16 cellular contexts compared by ENCODE assay signal in genomic region chr11:94844031-94844430, GRCh38.
DNase-seq lines count a peak whose midpoint lies in the region; ATAC-seq, FAIRE-seq and TF ChIP-seq lines count a peak whose summit lies in the region.
"Had no signal": no experiment of that assay in that cellular context is flagged by ENCODE, and none has a peak within 500 bp of the region (broad histone marks: within the 10 kb centered on the region; RNA-seq: fewer than 3 reads in every experiment).

No MANE protein-coding gene starts in this region.

- ATAC-seq in right lobe of liver: no peak
- ATAC-seq in HepG2: no peak
- ATAC-seq: A549, GM12878 had no signal

- no peaks in the 10 kb centered on the region for H4K20me1 ChIP-seq in HepG2 (ENCODE audit: insufficient read depth, low read length)

- H3K4me3 ChIP-seq in right lobe of liver: no peak overlapping the region
- H3K4me3 ChIP-seq in HepG2 (replicated peaks in 1 of 3; ENCODE audit: insufficient read depth in 1 of 3, low read depth in 2 of 3, low read length in 3 of 3): no peak overlapping the region
- H3K4me3 ChIP-seq in skeletal muscle tissue (ENCODE audit: low read length in 3 of 3): no peak overlapping the region
- H3K4me3 ChIP-seq: A549, GM12878 had no signal

- no peaks in the 10 kb centered on the region for H3K79me2 ChIP-seq in HepG2 (ENCODE audit: insufficient read depth, low read length)

- H3K9me3 ChIP-seq in right lobe of liver (no peaks in the 10 kb centered on the region), HepG2 (ENCODE audit: low read length) (no peaks in the 10 kb centered on the region), skeletal muscle tissue (ENCODE audit: control insufficient read depth in 3 of 3, low read length in 3 of 3) (no peaks in the 10 kb centered on the region)
- H3K9me3 ChIP-seq: A549 had no signal

- H3K27me3 ChIP-seq in right lobe of liver: no peaks in the 10 kb centered on the region
- no peaks in the 10 kb centered on the region for H3K27me3 ChIP-seq in HepG2 (ENCODE audit: control insufficient read depth in 1 of 2, insufficient read depth in 2 of 2, low read length in 2 of 2)
- H3K27me3 ChIP-seq in skeletal muscle tissue (ENCODE audit: control insufficient read depth in 3 of 3, insufficient read depth in 3 of 3, low read length in 3 of 3): no peaks in the 10 kb centered on the region

- intact Hi-C loops in right lobe of liver (cut with DNase I): no loop called here
- intact Hi-C loops in HepG2 (cut with micrococcal nuclease; ENCODE audit: unreplicated experiment): no loop called here

- DNase-seq in right lobe of liver: no peak
- no peak for DNase-seq in HepG2 (ENCODE audit: low spot score)
- DNase-seq in islet precursor cell: peak; percentile 7
- DNase-seq in glomerular visceral epithelial cell (ENCODE audit: extremely low spot score): no peak
- no peak for DNase-seq in NCI-H2081 (lab: John Stamatoyannopoulos, UW)
- DNase-seq in SIG-M5 (lab: John Stamatoyannopoulos, UW): no peak
- DNase-seq: AML-193; CD4-positive, alpha-beta memory T cell; DMS153; DMS79; GOT3; H9 had no signal

- no peak for TF ChIP-seq RAD21 in HepG2 (CRISPR knock-in tag; IDR thresholded peaks at IDR 0.05)

- TF ChIP-seq POLR2A in right lobe of liver (IDR thresholded peaks at IDR 0.05) (no peak), HepG2 (IDR thresholded peaks at IDR 0.05; ENCODE audit: insufficient read depth in 1 of 2, low read depth in 2 of 2, low read length in 2 of 2) (no peak)

- no peak for TF ChIP-seq EP300 in HepG2 (IDR thresholded peaks at IDR 0.05; ENCODE audit: low read depth in 2 of 2, low read length in 2 of 2)
- no peak for TF ChIP-seq EP300 in HepG2 (CRISPR knock-in tag; IDR thresholded peaks at IDR 0.05; ENCODE audit: borderline replicate concordance)

- no peak overlapping the region for H2AFZ ChIP-seq in HepG2 (ENCODE audit: low read length)

- CTCF ChIA-PET in HepG2 (lab: Yijun Ruan, JAX; ENCODE audit: low intra/inter-chr PET ratio, low total read pairs): no interaction called here

- H3K36me3 ChIP-seq in right lobe of liver (peaks cover 0 to 12% (median 4%) of the 10 kb centered on the region in 4 donors), HepG2 (replicated peaks in 1 of 2; ENCODE audit: control insufficient read depth in 1 of 2, insufficient read depth in 2 of 2, low read length in 2 of 2) (no peaks in the 10 kb centered on the region), skeletal muscle tissue (ENCODE audit: control insufficient read depth in 3 of 3, insufficient read depth in 3 of 3, low read length in 3 of 3) (peaks cover 5 to 14% (median 6%) of the 10 kb centered on the region in 3 donors)

- TF ChIP-seq CTCF in right lobe of liver (IDR thresholded peaks at IDR 0.05): no peak
- TF ChIP-seq CTCF in HepG2 (CRISPR knock-in tag; IDR thresholded peaks at IDR 0.05): no peak

- H3K4me1 ChIP-seq in right lobe of liver: peaks cover 0 to 47% (median 21%) of the 10 kb centered on the region in 4 donors
- H3K4me1 ChIP-seq in HepG2 (ENCODE audit: insufficient read depth, low read length): no peaks in the 10 kb centered on the region
- H3K4me1 ChIP-seq in skeletal muscle tissue (ENCODE audit: control insufficient read depth in 3 of 3, insufficient read depth in 3 of 3, low read length in 3 of 3): peaks cover 22 to 57% (median 26%) of the 10 kb centered on the region in 3 donors

- in situ Hi-C loops in HepG2 (cut with HindIII; ENCODE audit: extremely low pct_ligation_motif_present, low pct_unique_long_range_greater_than_20kb): no loop called here

- no peak overlapping the region for H3K9ac ChIP-seq in HepG2 (ENCODE audit: insufficient read depth, low read depth, low read length)
- no peak overlapping the region for H3K9ac ChIP-seq in skeletal muscle tissue (ENCODE audit: low read depth in 1 of 3, low read length in 3 of 3)

- BruUV-seq in HepG2 (replicated peaks; lab: Mats Ljungman, UMichigan): no TSS peak

- no peak overlapping the region for H3K4me2 ChIP-seq in HepG2 (ENCODE audit: low read depth, low read length)
- H3K4me2 ChIP-seq: A549 had no signal

- H3K27ac ChIP-seq in right lobe of liver: peak overlapping the region in 2 of 3 donors; percentile 39 to 70
- no peak overlapping the region for H3K27ac ChIP-seq in HepG2 (ENCODE audit: extremely low read length, insufficient read depth, low read length)
- H3K27ac ChIP-seq in skeletal muscle tissue (ENCODE audit: low read depth, low read length): peak overlapping the region; percentile 42
- H3K27ac ChIP-seq: 22Rv1, A549 had no signal

- FAIRE-seq in HepG2 (lab: Jason Lieb, UNC): no peak
- FAIRE-seq: A549, GM12878 had no signal

- POLR2A ChIA-PET in HepG2 (lab: Yijun Ruan, JAX): no interaction called here

TF ChIP-seq in HepG2, 621 proteins besides CTCF, POLR2A, EP300 and RAD21:
- no peak for TF ChIP-seq STAG1 (CRISPR knock-in tag; IDR thresholded peaks at IDR 0.05)
- no peak for TF ChIP-seq CHD4 (IDR thresholded peaks at IDR 0.05; ENCODE audit: borderline replicate concordance, low read length)
- no peak for TF ChIP-seq ZNF430 (CRISPR knock-in tag; IDR thresholded peaks at IDR 0.05)
- TF ChIP-seq SNAPC2 (CRISPR knock-in tag; IDR thresholded peaks at IDR 0.05): no peak
- no peak for TF ChIP-seq DRAP1 (CRISPR knock-in tag; IDR thresholded peaks at IDR 0.05)
- TF ChIP-seq NFIC (IDR thresholded peaks at IDR 0.05; ENCODE audit: low read length): no peak
- no peak for TF ChIP-seq ARID4A (CRISPR knock-in tag; IDR thresholded peaks at IDR 0.05; ENCODE audit: borderline replicate concordance)
- no peak for TF ChIP-seq SRSF4 (IDR thresholded peaks at IDR 0.05; ENCODE audit: low read depth, low read length, poor library complexity, severe bottlenecking)
- TF ChIP-seq ZNF709 (CRISPR knock-in tag; IDR thresholded peaks at IDR 0.05): no peak
- TF ChIP-seq FOXA3 (CRISPR knock-in tag; IDR thresholded peaks at IDR 0.05): no peak
- no peak for TF ChIP-seq ZBTB34 (CRISPR knock-in tag; IDR thresholded peaks at IDR 0.05)
- no peak for TF ChIP-seq ZSCAN29 (CRISPR knock-in tag; conservative IDR thresholded peaks at IDR 0.05)
- TF ChIP-seq ZNF496 (CRISPR knock-in tag; IDR thresholded peaks at IDR 0.05; ENCODE audit: insufficient replicate concordance): no peak
- TF ChIP-seq PCBP1 (IDR thresholded peaks at IDR 0.05; ENCODE audit: borderline replicate concordance, low read depth, low read length): no peak
- TF ChIP-seq MIXL1 (CRISPR knock-in tag; IDR thresholded peaks at IDR 0.05): no peak
- no peak for TF ChIP-seq THAP11 (CRISPR knock-in tag; IDR thresholded peaks at IDR 0.05)
- TF ChIP-seq AHR (CRISPR knock-in tag; IDR thresholded peaks at IDR 0.05): no peak
- no peak for TF ChIP-seq ZNF224 (CRISPR knock-in tag; IDR thresholded peaks at IDR 0.05)
- TF ChIP-seq ZNF180 (CRISPR knock-in tag; IDR thresholded peaks at IDR 0.05; ENCODE audit: borderline replicate concordance, low read depth): no peak
